Comparison of ENCODE assay signal across 1 cellular context in the genomic region with DNA sequence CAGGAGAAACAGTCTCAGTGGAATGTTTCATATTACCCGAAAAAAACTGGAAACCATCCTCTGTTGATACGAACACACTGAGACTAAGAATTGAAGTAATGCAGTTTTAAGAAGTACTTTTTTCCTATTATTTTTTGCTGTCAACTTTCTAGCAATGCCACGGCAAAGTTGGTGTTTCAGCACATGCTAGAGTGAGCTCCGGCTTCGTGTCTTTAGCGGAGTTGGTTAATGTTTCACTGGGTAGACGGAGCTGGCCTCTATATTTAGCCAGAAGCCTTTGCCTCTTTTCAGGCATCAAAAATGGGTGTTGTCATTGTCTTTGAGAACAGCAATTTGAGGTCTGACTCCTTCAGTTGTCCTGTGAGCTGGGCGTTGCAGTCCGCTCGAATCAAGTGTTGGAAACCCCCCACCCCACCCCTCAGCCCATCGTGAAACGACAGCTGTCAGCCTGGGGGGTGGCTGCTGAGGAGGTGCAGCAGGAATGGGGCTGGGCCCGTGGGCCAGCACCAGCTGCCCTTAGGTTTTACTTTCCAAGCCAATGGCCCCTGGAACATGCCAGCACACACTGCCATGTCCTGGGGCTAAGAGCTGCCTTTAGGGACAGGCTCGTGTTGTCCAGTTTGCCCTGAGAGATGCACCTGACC. TPM values are rescaled to one million over a fixed set of nuclear protein-coding genes. Genes with fewer than 3 reads are reported as not detected.
"Had no signal": no experiment of that assay in that cellular context is flagged by ENCODE, and none has a peak within 500 bp of the region (broad histone marks: within the 10 kb centered on the region; RNA-seq: fewer than 3 reads in every experiment).

No MANE protein-coding gene starts in this region.

RNA-seq across cellular contexts. Expression of a gene that starts 56.5 kb away (rescaled TPM):
- polyA plus RNA-seq: naive thymus-derived CD8-positive, alpha-beta T cell had no signal
